9 cellular contexts compared by ENCODE assay signal in genomic region chr3:107660316-107660976, GRCh38.
DNase-seq lines count a peak whose midpoint lies in the region; ATAC-seq and TF ChIP-seq lines count a peak whose summit lies in the region.
"Had no signal": no experiment of that assay in that cellular context is flagged by ENCODE, and none has a peak within 500 bp of the region (broad histone marks: within the 10 kb centered on the region; RNA-seq: fewer than 3 reads in every experiment).

No MANE protein-coding gene starts in this region.

- H3F3A ChIP-seq in DOHH2 (ENCODE audit: control insufficient read depth, insufficient read depth): 0 out of 2 replicates have a peak, but pooled peaks cover 3% of the 10 kb centered on the region

- no peaks in the 10 kb centered on the region for H3K9me3 ChIP-seq in DOHH2 (ENCODE audit: control insufficient read depth, insufficient read depth, low read length)
- H3K9me3 ChIP-seq in WERI-Rb-1 (ENCODE audit: severe bottlenecking): no peaks in the 10 kb centered on the region
- H3K9me3 ChIP-seq: SJCRH30 had no signal

- ATAC-seq in GM18909 (IDR thresholded peaks at IDR 0.05; ENCODE audit: poor library complexity, unreplicated experiment) (no peak), GM21717 (IDR thresholded peaks at IDR 0.05; ENCODE audit: unreplicated experiment) (no peak)

- TF ChIP-seq CTCF in DOHH2 (IDR thresholded peaks at IDR 0.05; ENCODE audit: low read depth, low read length, poor library complexity, severe bottlenecking) (peak; percentile 63), LNCaP clone FGC (IDR thresholded peaks at IDR 0.05; ENCODE audit: control insufficient read depth, extremely low read depth, insufficient read depth) (peak; percentile 57), WERI-Rb-1 (IDR thresholded peaks at IDR 0.05; ENCODE audit: low read depth, low read length) (0 out of 2 replicates have a peak, but pooled peaks have one; percentile 25)

- H3K79me2 ChIP-seq in DOHH2 (ENCODE audit: control insufficient read depth, low read length): no peaks in the 10 kb centered on the region

- H3K27me3 ChIP-seq in DOHH2 (ENCODE audit: control insufficient read depth, low read length) (no peaks in the 10 kb centered on the region), WERI-Rb-1 (ENCODE audit: insufficient read depth, low read depth, severe bottlenecking) (no peaks in the 10 kb centered on the region)
- H3K27me3 ChIP-seq: SJCRH30 had no signal

- H4K20me1 ChIP-seq in DOHH2 (ENCODE audit: control insufficient read depth, insufficient read depth, low read depth, low read length): no peaks in the 10 kb centered on the region; the same call in 1 of the 2 replicates

- H3K36me3 ChIP-seq in DOHH2 (ENCODE audit: control insufficient read depth, low read length) (no peaks in the 10 kb centered on the region), WERI-Rb-1 (no peaks in the 10 kb centered on the region)
- H3K36me3 ChIP-seq: SJCRH30 had no signal

- H3K4me2 ChIP-seq in DOHH2 (ENCODE audit: low read length): no peak overlapping the region

- H3K9me2 ChIP-seq in DOHH2 (replicated peaks; ENCODE audit: control insufficient read depth, low read length): no peaks in the 10 kb centered on the region

- H3K4me3 ChIP-seq in DOHH2 (ENCODE audit: low read length) (no peak overlapping the region), LNCaP clone FGC (ENCODE audit: low read depth, low read length) (no peak overlapping the region), WERI-Rb-1 (ENCODE audit: low read depth, low read length) (no peak overlapping the region)
- H3K4me3 ChIP-seq: SJCRH30 had no signal

- DNase-seq in LNCaP clone FGC (ENCODE audit: low read depth) (no peak), WERI-Rb-1 (no peak), kidney tubule cell (ENCODE audit: low spot score) (peak; percentile 28), iPS-NIHi11 (ENCODE audit: low spot score) (no peak)
- no peak for DNase-seq in NK-92 treated with Interleukin-12 subunit alpha and Interleukin-12 subunit beta, amount 100 ng/mL, for 24 hours (lab: John Stamatoyannopoulos, UW)

- H3K4me1 ChIP-seq in DOHH2 (ENCODE audit: control insufficient read depth, low read length): no peaks in the 10 kb centered on the region
- H3K4me1 ChIP-seq: SJCRH30 had no signal

- H3K27ac ChIP-seq in DOHH2 (ENCODE audit: low read depth, low read length): no peak overlapping the region
- H3K27ac ChIP-seq in WERI-Rb-1: no peak overlapping the region
- H3K27ac ChIP-seq: SJCRH30 had no signal
